In genomic region chr10:14645239-14645960, GRCh38 we compare ENCODE assay signal across 11 cellular contexts.
DNase-seq lines count a peak whose midpoint lies in the region; ATAC-seq, FAIRE-seq and TF ChIP-seq lines count a peak whose summit lies in the region.
"Had no signal": no experiment of that assay in that cellular context is flagged by ENCODE, and none has a peak within 500 bp of the region (broad histone marks: within the 10 kb centered on the region; RNA-seq: fewer than 3 reads in every experiment).

No MANE protein-coding gene starts in this region.

- TF ChIP-seq CTCF in GM12864 (IDR thresholded peaks at IDR 0.05; ENCODE audit: low read depth, low read length, missing control alignments): no peak
- no peak for TF ChIP-seq CTCF in H1 (IDR thresholded peaks at IDR 0.05; ENCODE audit: control extremely low read depth in 1 of 3, insufficient read depth in 1 of 3, low read depth in 1 of 3, low read length in 3 of 3)
- TF ChIP-seq CTCF in osteoblast (IDR thresholded peaks at IDR 0.05; ENCODE audit: extremely low read depth, low read depth, low read length): no peak
- TF ChIP-seq CTCF in adrenal gland (IDR thresholded peaks at IDR 0.05): no peak

- H4K20me1 ChIP-seq in H1 (replicated peaks in 1 of 2; ENCODE audit: control insufficient read depth in 1 of 2, insufficient read depth in 2 of 2, low read length in 2 of 2) (no peaks in the 10 kb centered on the region), osteoblast (ENCODE audit: insufficient read depth, low read length) (no peaks in the 10 kb centered on the region)

- H3K9me3 ChIP-seq in H1 (ENCODE audit: insufficient read depth in 2 of 2, low read depth in 1 of 2, low read length in 1 of 2) (no peaks in the 10 kb centered on the region), osteoblast (ENCODE audit: low read depth, low read length) (no peaks in the 10 kb centered on the region), adrenal gland (replicated peaks in 1 of 3) (no peaks in the 10 kb centered on the region)

- FAIRE-seq in H1 (lab: Jason Lieb, UNC): no peak

- no peak overlapping the region for H2BK5ac ChIP-seq in H1 (ENCODE audit: low read depth, low read length)

- H3K79me2 ChIP-seq in H1 (ENCODE audit: control insufficient read depth in 1 of 2, insufficient read depth in 2 of 2, low read length in 2 of 2): no peaks in the 10 kb centered on the region
- no peaks in the 10 kb centered on the region for H3K79me2 ChIP-seq in osteoblast (ENCODE audit: insufficient read depth, low read length)

- no peak overlapping the region for H3K4me3 ChIP-seq in GM12864 (ENCODE audit: low read depth, low read length)
- H3K4me3 ChIP-seq in H1 (ENCODE audit: extremely low read depth in 1 of 4, insufficient read depth in 2 of 4, low read depth in 3 of 4, low read length in 4 of 4): no peak overlapping the region
- H3K4me3 ChIP-seq in osteoblast (ENCODE audit: insufficient read depth, low read length): no peak overlapping the region
- no peak overlapping the region for H3K4me3 ChIP-seq in adrenal gland
- H3K4me3 ChIP-seq: cardiac muscle cell had no signal

- H3K79me1 ChIP-seq in H1 (ENCODE audit: low read depth, low read length): no peaks in the 10 kb centered on the region

- H3K27ac ChIP-seq in H1 (ENCODE audit: low read depth, low read length) (no peak overlapping the region), osteoblast (ENCODE audit: low read depth, low read length) (no peak overlapping the region), adrenal gland (no peak overlapping the region)
- H3K27ac ChIP-seq: cardiac muscle cell had no signal

- H3K56ac ChIP-seq in H1 (replicated peaks; ENCODE audit: insufficient read length, low read depth, low read length): no peak overlapping the region

- H3K23me2 ChIP-seq in H1 (ENCODE audit: low read depth, low read length): no peaks in the 10 kb centered on the region

- no peak overlapping the region for H3K23ac ChIP-seq in H1 (ENCODE audit: insufficient read length)

- no peak overlapping the region for H2AK5ac ChIP-seq in H1 (ENCODE audit: low read depth, low read length)

- POLR2A ChIA-PET in H1 (lab: Charles Lee; ENCODE audit: partially characterized antibody): no interaction called here

- no peak overlapping the region for H2BK120ac ChIP-seq in H1 (replicated peaks; ENCODE audit: low read depth, low read length)

- 82% methylated on average over 6 of the region's 6 CpGs; no CpG with 5 or more reads in 1 of the 2 experiments for WGBS in H1 (ENCODE audit: extremely low coverage in 1 of 2, insufficient coverage in 1 of 2, insufficient read length in 1 of 2, insufficient replicate concordance in 2 of 2, low coverage in 1 of 2, low lambda C conversion rate in 2 of 2, missing lambda C conversion rate in 1 of 2), 2 experiments
- 60 to 94% (median 75%) methylated on average over 6 of the region's 6 CpGs for WGBS in adrenal gland, 4 donors

- H3K4me2 ChIP-seq in H1 (ENCODE audit: insufficient read depth in 1 of 2, low read depth in 2 of 2, low read length in 2 of 2) (no peak overlapping the region), osteoblast (ENCODE audit: insufficient read depth, low read length) (no peak overlapping the region)

- H3K4me1 ChIP-seq in H1 (replicated peaks in 1 of 4; ENCODE audit: control insufficient read depth in 3 of 4, insufficient read depth in 4 of 4, low read length in 3 of 4): peaks cover 0 to 5% (median 2%) of the 10 kb centered on the region in 4 experiments; a peak in 3 of 7 replicates
- peaks cover 10% of the 10 kb centered on the region for H3K4me1 ChIP-seq in osteoblast (ENCODE audit: insufficient read depth, low read length)
- H3K4me1 ChIP-seq in adrenal gland (replicated peaks in 1 of 2): peaks cover 0 to 11% of the 10 kb centered on the region in 2 donors

- no peak overlapping the region for H2BK12ac ChIP-seq in H1 (ENCODE audit: low read depth, low read length)

- H2AFZ ChIP-seq in H1 (ENCODE audit: low read length): peak overlapping the region; percentile 84; the same call in 1 of the 2 replicates
- no peak overlapping the region for H2AFZ ChIP-seq in osteoblast (ENCODE audit: low read length)

- H4K91ac ChIP-seq in H1 (replicated peaks; ENCODE audit: insufficient read length, low read length): no peak overlapping the region

- no peak overlapping the region; the same call in 1 of the 2 replicates for H2BK15ac ChIP-seq in H1 (ENCODE audit: low read length)

- no peak overlapping the region for H3K9ac ChIP-seq in H1 (replicated peaks in 1 of 4; ENCODE audit: extremely low read depth in 1 of 4, low read depth in 3 of 4, low read length in 3 of 4)

- no peak for TF ChIP-seq POLR2A in H1 (IDR thresholded peaks at IDR 0.05; ENCODE audit: control extremely low read depth in 1 of 2, low read depth in 2 of 2, low read length in 2 of 2)
- no peak for TF ChIP-seq POLR2A in adrenal gland (IDR thresholded peaks at IDR 0.05)

- intact Hi-C loops in adrenal gland (cut with DNase I): no loop called here

- H3K14ac ChIP-seq in H1 (ENCODE audit: insufficient read length): no peak overlapping the region

- no peak for TF ChIP-seq RAD21 in H1 (IDR thresholded peaks at IDR 0.05 in 1 of 2, conservative IDR thresholded peaks at IDR 0.05 in 1 of 2; ENCODE audit: low read depth in 2 of 2, low read length in 2 of 2)

- DNase-seq in GM12864 (ENCODE audit: low read depth) (peak; percentile 66), H1 (ENCODE audit: low read depth in 1 of 2, low spot score in 2 of 2) (no peak), osteoblast (ENCODE audit: insufficient read length, low spot score, missing footprints) (no peak), adrenal gland (no peak), NCI-H146 treated with DMSO at 0.1 percent for 48 hours (lab: John Stamatoyannopoulos, UW; ENCODE audit: unreplicated experiment) (no peak), foreskin melanocyte (no peak)
- DNase-seq: NCI-H1105 treated with DMSO at 0.1 percent for 48 hours, RPMI8226 had no signal

- H3K4ac ChIP-seq in H1 (replicated peaks; ENCODE audit: insufficient read length, low read depth, low read length): no peak overlapping the region

- no peaks in the 10 kb centered on the region for H3K36me3 ChIP-seq in H1 (ENCODE audit: control insufficient read depth in 2 of 4, insufficient read depth in 4 of 4, low read length in 3 of 4)
- H3K36me3 ChIP-seq in osteoblast (ENCODE audit: insufficient read depth, low read length): no peaks in the 10 kb centered on the region
- H3K36me3 ChIP-seq in adrenal gland (replicated peaks in 1 of 2): no peaks in the 10 kb centered on the region
- H3K36me3 ChIP-seq: cardiac muscle cell had no signal

- no peak for TF ChIP-seq EP300 in H1 (IDR thresholded peaks at IDR 0.05; ENCODE audit: borderline replicate concordance in 1 of 2, low read depth in 2 of 2, low read length in 2 of 2)

- no peak overlapping the region for H2BK20ac ChIP-seq in H1 (ENCODE audit: low read length)

- H3K27me3 ChIP-seq in H1 (replicated peaks in 1 of 4; ENCODE audit: control insufficient read depth in 3 of 4, extremely low read depth in 1 of 4, insufficient read depth in 3 of 4, low read length in 3 of 4): no peaks in the 10 kb centered on the region
- peaks cover 20% of the 10 kb centered on the region for H3K27me3 ChIP-seq in osteoblast (ENCODE audit: insufficient read depth, low read length)
- no peaks in the 10 kb centered on the region for H3K27me3 ChIP-seq in adrenal gland
- H3K27me3 ChIP-seq: cardiac muscle cell had no signal

- CTCF ChIA-PET in H1 (lab: Charles Lee; ENCODE audit: partially characterized antibody): interaction anchor here (0.9 to 1.4 kb wide), 2 partner anchors 8 to 33 kb away, joined by 3 read pairs; no protein-coding TSS in a partner anchor

- H4K5ac ChIP-seq in H1 (ENCODE audit: insufficient read length, low read depth, low read length): no peak overlapping the region

- H3K18ac ChIP-seq in H1 (ENCODE audit: extremely low read depth, low read length): no peak overlapping the region

- ATAC-seq in GM19324 (IDR thresholded peaks at IDR 0.05; ENCODE audit: low FRiP score, unreplicated experiment) (peak; percentile 36), HG03159 (IDR thresholded peaks at IDR 0.05; ENCODE audit: unreplicated experiment) (peak; percentile 31)

- H4K8ac ChIP-seq in H1 (ENCODE audit: extremely low read depth, insufficient read depth, low read length): no peak overlapping the region

TF ChIP-seq in H1, 55 proteins besides CTCF, POLR2A, EP300 and RAD21:
- TF ChIP-seq YY1 (IDR thresholded peaks at IDR 0.05; ENCODE audit: low read depth, low read length) (no peak), RXRA (IDR thresholded peaks at IDR 0.05; ENCODE audit: insufficient read depth, low read depth, low read length) (no peak), JUN (IDR thresholded peaks at IDR 0.05; ENCODE audit: low read depth, low read length) (no peak), RFX5 (IDR thresholded peaks at IDR 0.05; ENCODE audit: borderline replicate concordance, low read depth, low read length) (no peak), E2F6 (IDR thresholded peaks at IDR 0.05) (no peak), HDAC2 (IDR thresholded peaks at IDR 0.05; ENCODE audit: borderline replicate concordance in 1 of 2, low read depth in 2 of 2, low read length in 2 of 2) (no peak), RBBP5 (IDR thresholded peaks at IDR 0.05; ENCODE audit: borderline replicate concordance, low read depth, low read length) (no peak), POU5F1 (IDR thresholded peaks at IDR 0.05; ENCODE audit: low read depth, low read length) (no peak), NANOG (IDR thresholded peaks at IDR 0.05; ENCODE audit: insufficient read depth, low read depth, low read length, poor library complexity, severe bottlenecking) (no peak), SIRT6 (IDR thresholded peaks at IDR 0.05; ENCODE audit: low read length) (no peak)
